In genomic region chr6:37516920-37517405, GRCh38 we compare ENCODE assay signal across 1 cellular context.
TF ChIP-seq lines count a peak whose summit lies in the region.

No MANE protein-coding gene starts in this region.

TF ChIP-seq in SK-N-SH, 30 proteins besides CTCF, POLR2A, EP300 and RAD21 (continued from another document):
- TF ChIP-seq ZBTB33 (IDR thresholded peaks at IDR 0.05; ENCODE audit: borderline replicate concordance, low read depth) (no peak), MEF2A (IDR thresholded peaks at IDR 0.05; ENCODE audit: borderline replicate concordance, low read depth) (no peak)
